1 cellular context compared by ENCODE assay signal in the genomic region with DNA sequence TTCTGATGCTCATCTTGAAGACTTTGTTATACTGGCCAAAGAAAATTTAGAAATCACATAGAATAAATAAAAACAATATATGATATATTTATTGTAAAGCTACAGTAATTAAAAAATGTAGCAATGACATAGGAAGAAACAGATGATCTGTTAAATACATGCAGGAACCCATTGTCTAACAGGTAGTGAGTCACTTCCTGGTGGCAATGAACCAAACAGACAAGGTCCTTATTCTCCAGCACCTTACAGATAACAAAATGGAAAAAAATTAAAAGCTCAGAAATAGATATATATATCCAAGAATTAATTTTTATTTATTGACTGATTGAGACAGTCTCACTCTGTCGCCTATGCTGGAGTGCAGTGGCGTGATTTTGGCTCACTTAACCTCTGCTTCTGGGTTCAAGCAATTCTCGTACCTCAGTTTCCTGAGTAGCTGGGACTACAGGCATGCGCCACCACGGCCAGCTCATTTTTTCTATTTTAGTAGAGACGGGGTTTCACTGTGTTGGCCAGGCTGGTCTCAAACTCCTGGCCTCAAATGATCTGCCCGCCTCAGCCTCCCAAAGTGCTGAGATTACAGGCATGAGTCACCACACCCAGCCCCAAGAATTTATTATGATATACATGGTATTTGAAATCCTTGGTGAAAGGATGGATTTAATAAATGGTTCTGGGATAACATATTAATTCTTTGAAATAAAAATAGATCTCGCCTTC.
TF ChIP-seq lines count a peak whose summit lies in the region.

No MANE protein-coding gene starts in this region.

TF ChIP-seq in K562, 482 proteins besides CTCF, POLR2A, EP300 and RAD21:
- 0 out of 2 replicates have a peak, but pooled peaks have one; percentile 42 for TF ChIP-seq ETV1 (tag; conservative IDR thresholded peaks at IDR 0.05; ENCODE audit: low read depth)
- TF ChIP-seq JUND (IDR thresholded peaks at IDR 0.05; ENCODE audit: borderline replicate concordance, low read depth, low read length), result peak; percentile 45
- TF ChIP-seq JUND (tag; IDR thresholded peaks at IDR 0.05; ENCODE audit: borderline replicate concordance, low read depth, low read length), result no peak
- no peak for TF ChIP-seq SOX6 (IDR thresholded peaks at IDR 0.05)
- 0 out of 2 replicates have a peak, but pooled peaks have one; percentile 26 for TF ChIP-seq SMARCA4 (IDR thresholded peaks at IDR 0.05)
- TF ChIP-seq KDM1A (IDR thresholded peaks at IDR 0.05), result peak; percentile 78 to 79
- TF ChIP-seq DPF2 (IDR thresholded peaks at IDR 0.05), result 0 out of 2 replicates have a peak, but pooled peaks have one; percentile 45
- peak; percentile 65 for TF ChIP-seq FOSL1 (tag; conservative IDR thresholded peaks at IDR 0.05)
- 0 out of 2 replicates have a peak, but pooled peaks have one; percentile 14 for TF ChIP-seq ARID1B (IDR thresholded peaks at IDR 0.05)
- TF ChIP-seq, protein P1, sequence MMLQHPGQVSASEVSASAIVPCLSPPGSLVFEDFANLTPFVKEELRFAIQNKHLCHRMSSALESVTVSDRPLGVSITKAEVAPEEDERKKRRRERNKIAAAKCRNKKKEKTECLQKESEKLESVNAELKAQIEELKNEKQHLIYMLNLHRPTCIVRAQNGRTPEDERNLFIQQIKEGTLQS (IDR thresholded peaks at IDR 0.05), result peak; percentile 66
- TF ChIP-seq, protein P1 (CRISPR knock-in tag; conservative IDR thresholded peaks at IDR 0.05), result no peak
- peak; percentile 57; the same call in 1 of the 2 replicates for TF ChIP-seq PHF21A (IDR thresholded peaks at IDR 0.05; ENCODE audit: borderline replicate concordance, low read depth)
- TF ChIP-seq, protein P2, sequence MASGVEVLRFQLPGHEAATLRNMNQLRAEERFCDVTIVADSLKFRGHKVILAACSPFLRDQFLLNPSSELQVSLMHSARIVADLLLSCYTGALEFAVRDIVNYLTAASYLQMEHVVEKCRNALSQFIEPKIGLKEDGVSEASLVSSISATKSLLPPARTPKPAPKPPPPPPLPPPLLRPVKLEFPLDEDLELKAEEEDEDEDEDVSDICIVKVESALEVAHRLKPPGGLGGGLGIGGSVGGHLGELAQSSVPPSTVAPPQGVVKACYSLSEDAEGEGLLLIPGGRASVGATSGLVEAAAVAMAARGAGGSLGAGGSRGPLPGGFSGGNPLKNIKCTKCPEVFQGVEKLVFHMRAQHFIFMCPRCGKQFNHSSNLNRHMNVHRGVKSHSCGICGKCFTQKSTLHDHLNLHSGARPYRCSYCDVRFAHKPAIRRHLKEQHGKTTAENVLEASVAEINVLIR (CRISPR knock-in tag; IDR thresholded peaks at IDR 0.05), result no peak
